9 cellular contexts compared by ENCODE assay signal in the genomic region with DNA sequence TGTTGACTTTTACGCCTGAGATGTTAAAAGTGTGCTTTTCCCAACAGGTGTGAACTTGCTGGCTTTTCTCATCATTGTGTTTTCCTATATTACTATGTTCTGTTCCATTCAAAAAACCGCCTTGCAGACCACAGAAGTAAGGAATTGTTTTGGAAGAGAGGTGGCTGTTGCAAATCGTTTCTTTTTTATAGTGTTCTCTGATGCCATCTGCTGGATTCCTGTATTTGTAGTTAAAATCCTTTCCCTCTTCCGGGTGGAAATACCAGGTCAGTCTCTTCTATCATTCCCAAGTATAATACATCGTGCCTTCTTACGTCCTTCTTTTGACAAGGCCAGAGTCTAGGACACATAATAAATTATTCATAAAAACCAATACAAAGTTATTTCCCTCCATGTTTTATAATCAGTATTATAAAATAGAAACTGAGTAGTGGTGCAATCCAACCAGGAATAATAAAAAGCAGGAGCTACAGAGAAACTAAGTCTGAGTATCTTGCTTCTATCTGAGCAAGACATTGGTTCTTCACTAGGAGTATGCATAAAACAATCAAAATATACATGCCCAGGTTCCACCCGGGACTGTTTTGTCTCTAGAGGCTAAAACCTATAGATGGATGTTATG. TPM values are rescaled to one million over a fixed set of nuclear protein-coding genes. Genes with fewer than 3 reads are reported as not detected.
DNase-seq lines count a peak whose midpoint lies in the region; ATAC-seq and TF ChIP-seq lines count a peak whose summit lies in the region.
"Had no signal": no experiment of that assay in that cellular context is flagged by ENCODE, and none has a peak within 500 bp of the region (broad histone marks: within the 10 kb centered on the region; RNA-seq: fewer than 3 reads in every experiment).

No MANE protein-coding gene starts in this region.

- peaks cover 20% of the 10 kb centered on the region for H3K4me1 ChIP-seq in ACC112 (ENCODE audit: control insufficient read depth, insufficient read depth, low read length, unreplicated experiment)

- no peaks in the 10 kb centered on the region for H3K27me3 ChIP-seq in ACC112 (ENCODE audit: insufficient read depth, low read length)
- H3K27me3 ChIP-seq in kidney epithelial cell (ENCODE audit: control insufficient read depth, insufficient read depth, low read length): no peaks in the 10 kb centered on the region

- POLR2A ChIA-PET in WTC11 (lab: Charles Lee): no interaction called here

- H3K4me3 ChIP-seq in ACC112 (ENCODE audit: low read depth, low read length): no peak overlapping the region
- H3K4me3 ChIP-seq in HFF-Myc (replicated peaks; ENCODE audit: low read depth, low read length): no peak overlapping the region
- no peak overlapping the region for H3K4me3 ChIP-seq in kidney epithelial cell (ENCODE audit: low read depth, low read length)

- no peaks in the 10 kb centered on the region for H3K36me3 Mint-ChIP-seq in WTC11

- no peaks in the 10 kb centered on the region for H3K9me3 Mint-ChIP-seq in WTC11

- H3K4me3 Mint-ChIP-seq in WTC11: no peak overlapping the region

- peak overlapping the region; percentile 73 for H2AFZ ChIP-seq in ACC112 (ENCODE audit: low read length, unreplicated experiment)

- TF ChIP-seq CTCF in HFF-Myc (IDR thresholded peaks at IDR 0.05; ENCODE audit: low read depth, low read length, missing control alignments): peak; percentile 30
- TF ChIP-seq CTCF in WTC11 (IDR thresholded peaks at IDR 0.05): no peak
- TF ChIP-seq CTCF in kidney epithelial cell (IDR thresholded peaks at IDR 0.05; ENCODE audit: insufficient read depth, low read length, poor library complexity, severe bottlenecking): peak; percentile 46

- CTCF ChIA-PET in WTC11 (lab: Charles Lee): interaction anchor here (0.9 to 1.0 kb wide), 3 partner anchors 259 to 366 kb away, joined by 3 to 5 read pairs (median 3); no protein-coding TSS in a partner anchor

- H3K27ac ChIP-seq in ACC112 (ENCODE audit: low read depth, low read length): no peak overlapping the region

- no peaks in the 10 kb centered on the region for H3K27me3 Mint-ChIP-seq in WTC11 (ENCODE audit: low read depth)

- 0 out of 2 replicates have a peak, but pooled peaks cover 3% of the 10 kb centered on the region for H3K4me1 Mint-ChIP-seq in WTC11

- H3K36me3 ChIP-seq in ACC112 (ENCODE audit: insufficient read depth, low read length): no peaks in the 10 kb centered on the region
- no peaks in the 10 kb centered on the region for H3K36me3 ChIP-seq in kidney epithelial cell (ENCODE audit: control insufficient read depth, insufficient read depth, low read length)

- no peaks in the 10 kb centered on the region for H3K79me2 ChIP-seq in ACC112 (ENCODE audit: control insufficient read depth, insufficient read depth, low read length, unreplicated experiment)

- peak; percentile 20 for DNase-seq in HFF-Myc (ENCODE audit: extremely low read depth, low read depth)
- no peak for DNase-seq in WTC11 (ENCODE audit: low spot score)
- peak; percentile 2 for DNase-seq in kidney epithelial cell (ENCODE audit: low read depth)
- DNase-seq in NCI-H128 (lab: John Stamatoyannopoulos, UW; ENCODE audit: unreplicated experiment): no peak
- DNase-seq in activated CD4-positive, alpha-beta T cell treated with anti-CD3 and anti-CD28 coated beads for 48 hours: no peak
- DNase-seq in activated CD4-positive, alpha-beta T cell treated with anti-CD3 and anti-CD28 coated beads, Interleukin-2, amount 50 U/mL, for 4 hours: no peak
- DNase-seq: right cardiac atrium had no signal

- ATAC-seq in WTC11 (peak; percentile 57; the same call in 1 of the 2 replicates), HG02840 (IDR thresholded peaks at IDR 0.05; ENCODE audit: low FRiP score, unreplicated experiment) (no peak)

- H3K27ac Mint-ChIP-seq in WTC11: no peak overlapping the region

TF ChIP-seq in WTC11, 78 proteins besides CTCF, POLR2A, EP300 and RAD21:
- TF ChIP-seq ZNF425 (CRISPR knock-in tag; conservative IDR thresholded peaks at IDR 0.05): no peak
- TF ChIP-seq CDX4 (CRISPR knock-in tag; IDR thresholded peaks at IDR 0.05; ENCODE audit: borderline replicate concordance): no peak
- TF ChIP-seq TEAD4 (CRISPR knock-in tag; IDR thresholded peaks at IDR 0.05): no peak
- TF ChIP-seq NFE2L1 (CRISPR knock-in tag; IDR thresholded peaks at IDR 0.05): no peak
- TF ChIP-seq RELA (CRISPR knock-in tag; IDR thresholded peaks at IDR 0.05; ENCODE audit: borderline replicate concordance): no peak
- no peak for TF ChIP-seq ZBTB21 (CRISPR knock-in tag; IDR thresholded peaks at IDR 0.05; ENCODE audit: borderline replicate concordance)
- TF ChIP-seq FOXJ3 (CRISPR knock-in tag; IDR thresholded peaks at IDR 0.05; ENCODE audit: borderline replicate concordance): no peak
- TF ChIP-seq, protein P1, sequence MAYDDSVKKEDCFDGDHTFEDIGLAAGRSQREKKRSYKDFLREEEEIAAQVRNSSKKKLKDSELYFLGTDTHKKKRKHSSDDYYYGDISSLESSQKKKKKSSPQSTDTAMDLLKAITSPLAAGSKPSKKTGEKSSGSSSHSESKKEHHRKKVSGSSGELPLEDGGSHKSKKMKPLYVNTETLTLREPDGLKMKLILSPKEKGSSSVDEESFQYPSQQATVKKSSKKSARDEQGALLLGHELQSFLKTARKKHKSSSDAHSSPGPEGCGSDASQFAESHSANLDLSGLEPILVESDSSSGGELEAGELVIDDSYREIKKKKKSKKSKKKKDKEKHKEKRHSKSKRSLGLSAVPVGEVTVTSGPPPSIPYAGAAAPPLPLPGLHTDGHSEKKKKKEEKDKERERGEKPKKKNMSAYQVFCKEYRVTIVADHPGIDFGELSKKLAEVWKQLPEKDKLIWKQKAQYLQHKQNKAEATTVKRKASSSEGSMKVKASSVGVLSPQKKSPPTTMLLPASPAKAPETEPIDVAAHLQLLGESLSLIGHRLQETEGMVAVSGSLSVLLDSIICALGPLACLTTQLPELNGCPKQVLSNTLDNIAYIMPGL (CRISPR knock-in tag; IDR thresholded peaks at IDR 0.05): no peak
- no peak for TF ChIP-seq ZNF263 (CRISPR knock-in tag; IDR thresholded peaks at IDR 0.05; ENCODE audit: low read depth)
- no peak for TF ChIP-seq ZNF671 (CRISPR knock-in tag; IDR thresholded peaks at IDR 0.05)
- no peak for TF ChIP-seq CBFB (CRISPR knock-in tag; IDR thresholded peaks at IDR 0.05; ENCODE audit: low read depth)
- TF ChIP-seq, protein P2, sequence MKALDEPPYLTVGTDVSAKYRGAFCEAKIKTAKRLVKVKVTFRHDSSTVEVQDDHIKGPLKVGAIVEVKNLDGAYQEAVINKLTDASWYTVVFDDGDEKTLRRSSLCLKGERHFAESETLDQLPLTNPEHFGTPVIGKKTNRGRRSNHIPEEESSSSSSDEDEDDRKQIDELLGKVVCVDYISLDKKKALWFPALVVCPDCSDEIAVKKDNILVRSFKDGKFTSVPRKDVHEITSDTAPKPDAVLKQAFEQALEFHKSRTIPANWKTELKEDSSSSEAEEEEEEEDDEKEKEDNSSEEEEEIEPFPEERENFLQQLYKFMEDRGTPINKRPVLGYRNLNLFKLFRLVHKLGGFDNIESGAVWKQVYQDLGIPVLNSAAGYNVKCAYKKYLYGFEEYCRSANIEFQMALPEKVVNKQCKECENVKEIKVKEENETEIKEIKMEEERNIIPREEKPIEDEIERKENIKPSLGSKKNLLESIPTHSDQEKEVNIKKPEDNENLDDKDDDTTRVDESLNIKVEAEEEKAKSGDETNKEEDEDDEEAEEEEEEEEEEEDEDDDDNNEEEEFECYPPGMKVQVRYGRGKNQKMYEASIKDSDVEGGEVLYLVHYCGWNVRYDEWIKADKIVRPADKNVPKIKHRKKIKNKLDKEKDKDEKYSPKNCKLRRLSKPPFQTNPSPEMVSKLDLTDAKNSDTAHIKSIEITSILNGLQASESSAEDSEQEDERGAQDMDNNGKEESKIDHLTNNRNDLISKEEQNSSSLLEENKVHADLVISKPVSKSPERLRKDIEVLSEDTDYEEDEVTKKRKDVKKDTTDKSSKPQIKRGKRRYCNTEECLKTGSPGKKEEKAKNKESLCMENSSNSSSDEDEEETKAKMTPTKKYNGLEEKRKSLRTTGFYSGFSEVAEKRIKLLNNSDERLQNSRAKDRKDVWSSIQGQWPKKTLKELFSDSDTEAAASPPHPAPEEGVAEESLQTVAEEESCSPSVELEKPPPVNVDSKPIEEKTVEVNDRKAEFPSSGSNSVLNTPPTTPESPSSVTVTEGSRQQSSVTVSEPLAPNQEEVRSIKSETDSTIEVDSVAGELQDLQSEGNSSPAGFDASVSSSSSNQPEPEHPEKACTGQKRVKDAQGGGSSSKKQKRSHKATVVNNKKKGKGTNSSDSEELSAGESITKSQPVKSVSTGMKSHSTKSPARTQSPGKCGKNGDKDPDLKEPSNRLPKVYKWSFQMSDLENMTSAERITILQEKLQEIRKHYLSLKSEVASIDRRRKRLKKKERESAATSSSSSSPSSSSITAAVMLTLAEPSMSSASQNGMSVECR (CRISPR knock-in tag; IDR thresholded peaks at IDR 0.05; ENCODE audit: borderline replicate concordance): no peak
- no peak for TF ChIP-seq FOXK1 (CRISPR knock-in tag; IDR thresholded peaks at IDR 0.05)

RNA-seq across cellular contexts. Expression of gene RXFP2, which starts 57.9 kb away (rescaled TPM):
- total RNA-seq in WTC11 (2021): not detected in 3 replicates
- not detected in 2 replicates for total RNA-seq in kidney epithelial cell
- total RNA-seq: right cardiac atrium had no signal

Comparison
In these comparisons a context has a peak if more than half of its experiments do, and no peak if none do; other contexts are left out.
1. DNase-seq: peak in HFF-Myc (single experiment) and kidney epithelial cell (single experiment); none in WTC11 (single experiment), NCI-H128 (single experiment), activated CD4-positive, alpha-beta T cell treated with anti-CD3 and anti-CD28 coated beads for 48 hours (single experiment) and activated CD4-positive, alpha-beta T cell treated with anti-CD3 and anti-CD28 coated beads, Interleukin-2, amount 50 U/mL, for 4 hours (0 of 2).